ENCODE assay signal across 17 cellular contexts in the genomic region with DNA sequence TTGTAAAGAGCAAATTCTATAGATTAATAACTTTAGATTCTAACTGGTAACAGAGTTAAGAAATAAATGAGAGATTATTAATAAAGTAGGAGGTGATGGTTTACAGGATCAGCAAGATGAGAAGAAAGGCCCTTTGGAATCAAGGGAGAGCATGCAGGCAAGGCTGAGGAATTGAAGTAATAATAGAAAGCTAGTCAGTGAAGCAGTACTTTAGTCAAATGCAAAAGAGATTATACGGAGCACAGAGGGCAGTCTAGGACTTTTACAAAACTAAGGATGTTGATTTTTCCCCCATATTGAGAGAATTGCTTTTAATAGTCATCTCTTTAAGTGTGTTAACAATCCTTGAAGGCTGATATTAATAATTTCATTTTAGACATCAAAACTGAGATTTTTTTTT.
DNase-seq lines count a peak whose midpoint lies in the region; ATAC-seq, FAIRE-seq and TF ChIP-seq lines count a peak whose summit lies in the region.
"Had no signal": no experiment of that assay in that cellular context is flagged by ENCODE, and none has a peak within 500 bp of the region (broad histone marks: within the 10 kb centered on the region; RNA-seq: fewer than 3 reads in every experiment).

No MANE protein-coding gene starts in this region.

- WGBS in GM23248 (ENCODE audit: low coverage in 1 of 2, low lambda C conversion rate in 2 of 2, missing lambda C conversion rate in 2 of 2), 2 experiments = 45 to 56% methylated on average over 1 of the region's 1 CpG

- H3F3A ChIP-seq in GM23248 (ENCODE audit: insufficient read depth) = no peaks in the 10 kb centered on the region

- TF ChIP-seq CTCF in A673 (conservative IDR thresholded peaks at IDR 0.05; ENCODE audit: low read depth, low read length) = no peak
- no peak for TF ChIP-seq CTCF in OCI-LY3 (IDR thresholded peaks at IDR 0.05; ENCODE audit: low read depth, low read length)
- no peak for TF ChIP-seq CTCF in chondrocyte (IDR thresholded peaks at IDR 0.05)

- no peak for FAIRE-seq in GM12891 (lab: Jason Lieb, UNC)
- FAIRE-seq: D721Med, G401.6, H54, HepG2 had no signal

- no TSS peak for BruUV-seq in A673 (replicated peaks; lab: Mats Ljungman, UMichigan)

- H3K27me3 ChIP-seq in A673 (replicated peaks; ENCODE audit: insufficient read depth, low read depth, low read length, poor library complexity) (no peaks in the 10 kb centered on the region), GM23248 (replicated peaks; ENCODE audit: insufficient read depth) (no peaks in the 10 kb centered on the region), OCI-LY3 (ENCODE audit: low read depth, low read length) (no peaks in the 10 kb centered on the region)

- H4K20me1 ChIP-seq in GM23248 (ENCODE audit: insufficient read depth) (no peaks in the 10 kb centered on the region), OCI-LY3 (ENCODE audit: insufficient read depth, low read length) (no peaks in the 10 kb centered on the region)

- no peaks in the 10 kb centered on the region for H3K27me3 Mint-ChIP-seq in chondrocyte (ENCODE audit: low read depth)
- H3K27me3 Mint-ChIP-seq: B cell; CD4-positive, alpha-beta memory T cell had no signal

- peak overlapping the region; percentile 39 for H3K4me2 ChIP-seq in GM23248 (ENCODE audit: unreplicated experiment)
- peak overlapping the region; percentile 4; the same call in 1 of the 2 replicates for H3K4me2 ChIP-seq in OCI-LY3 (ENCODE audit: low read length)

- H3K9me3 ChIP-seq in A673 (ENCODE audit: low read depth, low read length, poor library complexity, severe bottlenecking) = no peaks in the 10 kb centered on the region
- H3K9me3 ChIP-seq in GM23248 (ENCODE audit: low read depth) = no peaks in the 10 kb centered on the region
- H3K9me3 ChIP-seq in OCI-LY3 (ENCODE audit: insufficient read depth, low read length) = peaks cover 6% of the 10 kb centered on the region; the same call in 1 of the 2 replicates

- no peaks in the 10 kb centered on the region for H3K36me3 ChIP-seq in A673 (ENCODE audit: insufficient read depth, low read length, poor library complexity, severe bottlenecking)
- no peaks in the 10 kb centered on the region for H3K36me3 ChIP-seq in GM23248 (ENCODE audit: low read depth)
- H3K36me3 ChIP-seq in OCI-LY3 (replicated peaks; ENCODE audit: low read depth, low read length) = no peaks in the 10 kb centered on the region

- DNase-seq in A673 (ENCODE audit: low spot score) = peak; percentile 4
- DNase-seq in GM23248 = no peak
- DNase-seq in epithelial cell of prostate (ENCODE audit: low read depth, low spot score) = no peak
- DNase-seq in chondrocyte (ENCODE audit: low spot score) = no peak
- DNase-seq in GM12891 (ENCODE audit: insufficient read length, low spot score) = no peak
- DNase-seq: CD4-positive, alpha-beta memory T cell; DMS153; DMS79 treated with DMSO at 0.1 percent for 48 hours; EL had no signal

- H3K4me3 Mint-ChIP-seq in chondrocyte (ENCODE audit: unreplicated experiment) = no peak overlapping the region
- H3K4me3 Mint-ChIP-seq: B cell; CD4-positive, alpha-beta memory T cell had no signal

- no peaks in the 10 kb centered on the region for H3K9me3 Mint-ChIP-seq in chondrocyte (ENCODE audit: low read depth)

- H2AFZ ChIP-seq in GM23248 = peak overlapping the region; percentile 70; the same call in 1 of the 2 replicates
- H2AFZ ChIP-seq in OCI-LY3 (ENCODE audit: low read depth, low read length) = no peak overlapping the region

- no peaks in the 10 kb centered on the region for H3K9me2 ChIP-seq in GM23248 (ENCODE audit: insufficient read depth)

- H3K27ac ChIP-seq in A673 (ENCODE audit: low read depth, low read length, poor library complexity, severe bottlenecking) = peak overlapping the region; percentile 12
- no peak overlapping the region for H3K27ac ChIP-seq in GM23248
- no peak overlapping the region for H3K27ac ChIP-seq in OCI-LY3 (ENCODE audit: low read length)
- H3K27ac ChIP-seq in epithelial cell of prostate = peak overlapping the region; percentile 28
- H3K27ac ChIP-seq: C4-2B had no signal

- in situ Hi-C loops in GM23248 (cut with MboI) = no loop called here

- H3K79me2 ChIP-seq in GM23248 (ENCODE audit: insufficient read depth) (no peaks in the 10 kb centered on the region), OCI-LY3 (ENCODE audit: low read length) (no peaks in the 10 kb centered on the region)

- CTCF ChIA-PET in A673 (lab: Charles Lee) = no interaction called here

- intact Hi-C loops in A673 (cut with micrococcal nuclease; ENCODE audit: unreplicated experiment) = no loop called here

- H3K4me3 ChIP-seq in A673 (ENCODE audit: low read depth, low read length, poor library complexity, severe bottlenecking) (no peak overlapping the region), GM23248 (no peak overlapping the region), OCI-LY3 (ENCODE audit: low read length) (no peak overlapping the region)

- no peak overlapping the region for H3K27ac Mint-ChIP-seq in chondrocyte (ENCODE audit: unreplicated experiment)
- H3K27ac Mint-ChIP-seq: B cell; CD4-positive, alpha-beta memory T cell had no signal

- no peak for TF ChIP-seq POLR2A in GM12891 (IDR thresholded peaks at IDR 0.05; ENCODE audit: low read depth, low read length)

- H3K4me1 ChIP-seq in A673 (ENCODE audit: insufficient read depth, low read length, poor library complexity, severe bottlenecking) = peaks cover 15% of the 10 kb centered on the region
- peaks cover 6% of the 10 kb centered on the region; the same call in 1 of the 2 replicates for H3K4me1 ChIP-seq in GM23248 (ENCODE audit: insufficient read depth)
- H3K4me1 ChIP-seq in OCI-LY3 (ENCODE audit: low read length) = peaks cover 21% of the 10 kb centered on the region

- H3K36me3 Mint-ChIP-seq in chondrocyte (ENCODE audit: low read depth) = no peaks in the 10 kb centered on the region
- H3K36me3 Mint-ChIP-seq: CD4-positive, alpha-beta memory T cell had no signal

- ATAC-seq in GM21529 (IDR thresholded peaks at IDR 0.05; ENCODE audit: unreplicated experiment) = no peak
- ATAC-seq: HepG2 had no signal

- H3K9ac ChIP-seq in GM23248 = no peak overlapping the region
- H3K9ac ChIP-seq in OCI-LY3 (ENCODE audit: low read length) = no peak overlapping the region

- H3K4me1 Mint-ChIP-seq in chondrocyte (ENCODE audit: low read depth) = peaks cover 7% of the 10 kb centered on the region
- H3K4me1 Mint-ChIP-seq: B cell; CD4-positive, alpha-beta memory T cell had no signal

- POLR2A ChIA-PET in A673 (lab: Charles Lee; ENCODE audit: low non-redundant PET) = interaction anchor here (0.9 kb wide), 1 partner anchor 148 kb away, joined by 6 read pairs; no protein-coding TSS in a partner anchor

TF ChIP-seq in GM12891, 5 proteins besides CTCF, POLR2A, EP300 and RAD21:
- no peak for TF ChIP-seq POLR2AphosphoS5 (IDR thresholded peaks at IDR 0.05; ENCODE audit: low read depth, low read length)
- no peak for TF ChIP-seq PAX5 (IDR thresholded peaks at IDR 0.05; ENCODE audit: insufficient read depth, low read length, severe bottlenecking)
- no peak for TF ChIP-seq POU2F2 (IDR thresholded peaks at IDR 0.05; ENCODE audit: low read depth, low read length)
- TF ChIP-seq SPI1 (IDR thresholded peaks at IDR 0.05; ENCODE audit: low read depth, low read length) = no peak
- TF ChIP-seq TAF1 (IDR thresholded peaks at IDR 0.05; ENCODE audit: low read depth, low read length) = no peak

Comparison
In these comparisons a context has a peak if more than half of its experiments do, and no peak if none do; other contexts are left out.
1. H3K27ac ChIP-seq: peak in A673 (single experiment) and epithelial cell of prostate (single experiment); none in GM23248 (single experiment) and OCI-LY3 (single experiment).